Comparison of ENCODE assay signal across 8 cellular contexts in genomic region chr1:72284398-72285073, GRCh38. TPM values are rescaled to one million over a fixed set of nuclear protein-coding genes. Genes with fewer than 3 reads are reported as not detected.
DNase-seq lines count a peak whose midpoint lies in the region; ATAC-seq, FAIRE-seq and TF ChIP-seq lines count a peak whose summit lies in the region.

No MANE protein-coding gene starts in this region.

- peak; percentile 80 for DNase-seq in Ammon's horn (ENCODE audit: low spot score)
- DNase-seq in NCI-H2196 (lab: John Stamatoyannopoulos, UW; ENCODE audit: unreplicated experiment) = peak; percentile 33
- peak in 1 of 2 donors; percentile 32 for DNase-seq in activated naive CD4-positive, alpha-beta T cell treated with anti-CD3 and anti-CD28 coated beads, Interleukin-2, amount 50 U/mL, for 72 hours (ENCODE audit: low spot score in 2 of 2)
- peak; percentile 37 for DNase-seq in left cardiac atrium
- peak in 4 of 6 donors; percentile 17 to 53 (median 26) for DNase-seq in pancreas
- no peak for DNase-seq in activated effector memory CD4-positive, alpha-beta T cell treated with Interleukin-2 at 50 U/mL for 16 hours

- no peaks in the 10 kb centered on the region for H3K36me3 ChIP-seq in pancreas

- intact Hi-C loops in left cardiac atrium (cut with DNase I) = no loop called here
- intact Hi-C loops in pancreas (cut with DNase I) = no loop called here

- 2% methylated on average over 24 of the region's 24 CpGs for WGBS in pancreas, 2 donors

- TF ChIP-seq CTCF in pancreas (IDR thresholded peaks at IDR 0.05) = no peak

- no peaks in the 10 kb centered on the region for H3K9me3 Mint-ChIP-seq in activated naive CD4-positive, alpha-beta T cell treated with anti-CD3 and anti-CD28 coated beads, Interleukin-2, amount 50 U/mL, for 72 hours

- H3K27me3 ChIP-seq in pancreas = peaks cover 0 to 3% (median 1%) of the 10 kb centered on the region in 4 donors

- no peaks in the 10 kb centered on the region for H3K9me3 ChIP-seq in pancreas

- no peak for FAIRE-seq in pancreas (lab: Jason Lieb, UNC)

- peak overlapping the region; percentile 32 to 52 (median 42) for H3K4me3 ChIP-seq in pancreas

- H3K27ac Mint-ChIP-seq in activated naive CD4-positive, alpha-beta T cell treated with anti-CD3 and anti-CD28 coated beads, Interleukin-2, amount 50 U/mL, for 72 hours = no peak overlapping the region

- peaks cover 0 to 14% of the 10 kb centered on the region in 2 donors for H3K36me3 Mint-ChIP-seq in activated naive CD4-positive, alpha-beta T cell treated with anti-CD3 and anti-CD28 coated beads, Interleukin-2, amount 50 U/mL, for 72 hours

- peak; percentile 60 for ATAC-seq in GM18517 (IDR thresholded peaks at IDR 0.05; ENCODE audit: unreplicated experiment)
- peak; percentile 63 for ATAC-seq in HG03025 (IDR thresholded peaks at IDR 0.05; ENCODE audit: low FRiP score, unreplicated experiment)
- ATAC-seq in activated naive CD4-positive, alpha-beta T cell treated with anti-CD3 and anti-CD28 coated beads, Interleukin-2, amount 50 U/mL, for 72 hours = peak; percentile 81 to 84
- peak in 1 of 2 donors; percentile 23 for ATAC-seq in left cardiac atrium
- peak in 3 of 4 donors; percentile 26 to 51 (median 33) for ATAC-seq in pancreas

- peaks cover 0 to 6% (median 0%) of the 10 kb centered on the region in 3 donors for H3K4me1 ChIP-seq in pancreas

- H3K27ac ChIP-seq in pancreas = peak overlapping the region in 3 of 4 donors; percentile 72 to 88 (median 75)

RNA-seq across cellular contexts. Expression of gene NEGR1, which starts 2.2 kb away (rescaled TPM):
- not detected for total RNA-seq in activated naive CD4-positive, alpha-beta T cell treated with anti-CD3 and anti-CD28 coated beads, Interleukin-2, amount 50 U/mL, for 72 hours
- total RNA-seq in left cardiac atrium (10 to 100 TPM; 18.8 to 22.4 TPM), pancreas (1 to 10 TPM; 1.2 to 9.3 (median 4.2) TPM)
- polyA plus RNA-seq in pancreas = 1 to 10 TPM; 1.5 to 3.7 TPM
